In the genomic region with DNA sequence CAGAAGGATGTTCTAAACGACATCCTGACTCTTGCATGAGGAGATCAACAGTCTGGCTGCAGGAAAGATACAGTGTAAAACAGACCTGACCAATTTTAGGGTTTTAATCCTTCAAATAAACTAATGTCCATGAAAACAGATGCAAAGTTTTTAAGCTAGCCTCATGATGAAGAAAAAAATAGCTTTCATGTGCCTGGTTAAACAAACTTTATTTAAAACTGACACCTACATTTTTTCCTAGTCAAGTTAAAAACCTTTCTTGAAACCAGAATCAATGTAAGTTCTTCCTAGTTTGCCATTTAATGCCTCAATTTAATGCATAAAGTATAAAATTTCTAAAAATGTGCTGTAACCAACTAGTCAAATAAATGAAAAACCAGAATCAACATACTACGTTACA, we compare ENCODE assay signal across 8 cellular contexts. TPM values are rescaled to one million over a fixed set of nuclear protein-coding genes. Genes with fewer than 3 reads are reported as not detected.
A peak's percentile ranks its signal among the peaks of the same experiment; 100 is the strongest.
DNase-seq lines count a peak whose midpoint lies in the region; ATAC-seq and TF ChIP-seq lines count a peak whose summit lies in the region.

No MANE protein-coding gene starts in this region.

- H3K9me3 ChIP-seq in KOPT-K1 (ENCODE audit: insufficient read depth, low read length, poor library complexity, severe bottlenecking) = no peaks in the 10 kb centered on the region
- H3K9me3 ChIP-seq in WERI-Rb-1 (ENCODE audit: severe bottlenecking) = no peaks in the 10 kb centered on the region

- no peaks in the 10 kb centered on the region for H3K27me3 ChIP-seq in BJ (ENCODE audit: control insufficient read depth, insufficient read depth, low read length)
- no peaks in the 10 kb centered on the region for H3K27me3 ChIP-seq in WERI-Rb-1 (ENCODE audit: insufficient read depth, low read depth, severe bottlenecking)

- H3K4me3 ChIP-seq in BJ (ENCODE audit: low read depth, low read length) = peak overlapping the region; percentile 95
- peak overlapping the region; percentile 89 for H3K4me3 ChIP-seq in choroid plexus epithelial cell (ENCODE audit: low read depth, low read length)
- H3K4me3 ChIP-seq in WERI-Rb-1 (ENCODE audit: low read depth, low read length) = no peak overlapping the region

- no peak for ATAC-seq in natural killer cell treated with Interleukin-12 subunit alpha and Interleukin-12 subunit beta and Interleukin-15 and Interleukin-18, amount 100 ng/mL, for 72 hours

- H3K27ac ChIP-seq in KOPT-K1 (ENCODE audit: low read depth, low read length, poor library complexity, severe bottlenecking) (peak overlapping the region; percentile 24), WERI-Rb-1 (no peak overlapping the region)

- peaks cover 22% of the 10 kb centered on the region for H3K36me3 Mint-ChIP-seq in natural killer cell treated with Interleukin-12 subunit alpha and Interleukin-12 subunit beta and Interleukin-15 and Interleukin-18, amount 100 ng/mL, for 72 hours

- POLR2A ChIA-PET in BJ (lab: Charles Lee) = interaction anchor here (1.0 kb wide), 1 partner anchor 38 kb away, joined by 5 read pairs; no protein-coding TSS in a partner anchor

- DNase-seq in BJ (ENCODE audit: low read depth) (no peak), choroid plexus epithelial cell (ENCODE audit: low read depth) (no peak), HuH-7.5 (ENCODE audit: low spot score) (no peak), WERI-Rb-1 (no peak), SHP77 (lab: John Stamatoyannopoulos, UW) (no peak), HT-29 (ENCODE audit: low spot score) (no peak)
- no peak for DNase-seq in natural killer cell treated with Interleukin-12 subunit alpha and Interleukin-12 subunit beta and Interleukin-15 and Interleukin-18, amount 100 ng/mL, for 72 hours (ENCODE audit: low spot score)

- peak overlapping the region; percentile 87 for H3K4me3 Mint-ChIP-seq in natural killer cell treated with Interleukin-12 subunit alpha and Interleukin-12 subunit beta and Interleukin-15 and Interleukin-18, amount 100 ng/mL, for 72 hours

- no peaks in the 10 kb centered on the region; the same call in 1 of the 2 replicates for H3K36me3 ChIP-seq in BJ (ENCODE audit: control insufficient read depth, insufficient read depth, low read length)
- peaks cover 38% of the 10 kb centered on the region for H3K36me3 ChIP-seq in KOPT-K1 (ENCODE audit: insufficient read depth, low read length)
- peaks cover 3% of the 10 kb centered on the region; the same call in 1 of the 2 replicates for H3K36me3 ChIP-seq in WERI-Rb-1

- TF ChIP-seq CTCF in BJ (IDR thresholded peaks at IDR 0.05; ENCODE audit: insufficient read depth, low read depth, low read length) (no peak), choroid plexus epithelial cell (conservative IDR thresholded peaks at IDR 0.05; ENCODE audit: low read depth, low read length) (no peak), WERI-Rb-1 (IDR thresholded peaks at IDR 0.05; ENCODE audit: low read depth, low read length) (no peak)

- H3K27ac Mint-ChIP-seq in natural killer cell treated with Interleukin-12 subunit alpha and Interleukin-12 subunit beta and Interleukin-15 and Interleukin-18, amount 100 ng/mL, for 72 hours = peak overlapping the region; percentile 64 to 74

- H3K9me3 Mint-ChIP-seq in natural killer cell treated with Interleukin-12 subunit alpha and Interleukin-12 subunit beta and Interleukin-15 and Interleukin-18, amount 100 ng/mL, for 72 hours = no peaks in the 10 kb centered on the region

- H3K27me3 Mint-ChIP-seq in natural killer cell treated with Interleukin-12 subunit alpha and Interleukin-12 subunit beta and Interleukin-15 and Interleukin-18, amount 100 ng/mL, for 72 hours = no peaks in the 10 kb centered on the region

- H3K4me1 Mint-ChIP-seq in natural killer cell treated with Interleukin-12 subunit alpha and Interleukin-12 subunit beta and Interleukin-15 and Interleukin-18, amount 100 ng/mL, for 72 hours (ENCODE audit: low read depth in 2 of 2) = peaks cover 47 to 50% of the 10 kb centered on the region in 2 donors

- CTCF ChIA-PET in BJ (lab: Yijun Ruan, JAX) = interaction anchor here (1.2 kb wide), 1 partner anchor 18 kb away, joined by 3 read pairs; no protein-coding TSS in a partner anchor

RNA-seq across cellular contexts. Expression of a gene that starts 2.9 kb away (rescaled TPM):
- polyA plus RNA-seq in BJ (2011; rRNA removed) = 17.3 and 30.0 TPM in 2 replicates
- 36.1 and 55.1 TPM in 2 replicates for polyA minus RNA-seq in BJ (2011; rRNA and poly(A)+ RNA removed)
- 100 to 1,000 TPM in 1 of 2 donors, 10 to 100 TPM in 1; 87.7 to 103 TPM for total RNA-seq in natural killer cell treated with Interleukin-12 subunit alpha and Interleukin-12 subunit beta and Interleukin-15 and Interleukin-18, amount 100 ng/mL, for 72 hours
- total RNA-seq in HT-29 (2014; rRNA removed; shearing (Covaris generic)) = 15.7 and 17.9 TPM in 2 replicates
